9 cellular contexts compared by ENCODE assay signal in genomic region chr11:2387266-2387982, GRCh38. TPM values are rescaled to one million over a fixed set of nuclear protein-coding genes. Genes with fewer than 3 reads are reported as not detected.
A peak's percentile ranks its signal among the peaks of the same experiment; 100 is the strongest.
DNase-seq lines count a peak whose midpoint lies in the region; ATAC-seq and TF ChIP-seq lines count a peak whose summit lies in the region.
"Had no signal": no experiment of that assay in that cellular context is flagged by ENCODE, and none has a peak within 500 bp of the region (broad histone marks: within the 10 kb centered on the region; RNA-seq: fewer than 3 reads in every experiment).

No MANE protein-coding gene starts in this region.

- no peak overlapping the region for H2AFZ ChIP-seq in OCI-LY1 (ENCODE audit: low read length)

- no peaks in the 10 kb centered on the region for H3K9me3 ChIP-seq in OCI-LY1 (ENCODE audit: low read length)

- H3K9me2 ChIP-seq in OCI-LY1 (ENCODE audit: low read depth, low read length), result no peaks in the 10 kb centered on the region

- H3K4me3 Mint-ChIP-seq in WTC11 (no peak overlapping the region), progenitor cell of endocrine pancreas (ENCODE audit: low read depth) (no peak overlapping the region)

- H3F3A ChIP-seq in OCI-LY1 (ENCODE audit: insufficient read depth, low read length), result peaks cover 7% of the 10 kb centered on the region

- ATAC-seq in sciatic nerve (peak; percentile 19), WTC11 (no peak), GM18909 (IDR thresholded peaks at IDR 0.05; ENCODE audit: poor library complexity, unreplicated experiment) (no peak)

- H3K27me3 Mint-ChIP-seq in WTC11 (ENCODE audit: low read depth), result no peaks in the 10 kb centered on the region
- H3K27me3 Mint-ChIP-seq in progenitor cell of endocrine pancreas, result no peaks in the 10 kb centered on the region

- H3K27ac ChIP-seq in OCI-LY1 (ENCODE audit: low read depth, low read length, poor library complexity, severe bottlenecking), result peak overlapping the region; percentile 100
- H3K27ac ChIP-seq: SK-N-MC had no signal

- H3K27ac Mint-ChIP-seq in WTC11, result no peak overlapping the region
- H3K27ac Mint-ChIP-seq in progenitor cell of endocrine pancreas, result no peak overlapping the region

- H3K36me3 Mint-ChIP-seq in WTC11 (no peaks in the 10 kb centered on the region), progenitor cell of endocrine pancreas (ENCODE audit: insufficient read depth) (no peaks in the 10 kb centered on the region)

- intact Hi-C loops in sciatic nerve (cut with DNase I), result loop anchor here (10.0 kb wide), 1 partner anchor 1643 kb away; the partner anchor contains the start of gene TALDO1

- H3K36me3 ChIP-seq in GM06990 (ENCODE audit: control insufficient read depth, insufficient read depth, low read length) (peaks cover 17% of the 10 kb centered on the region), OCI-LY1 (ENCODE audit: insufficient read depth, low read length) (peaks cover 13% of the 10 kb centered on the region; the same call in 1 of the 2 replicates)

- H3K4me3 ChIP-seq in GM06990 (replicated peaks; ENCODE audit: low read depth, low read length) (peak overlapping the region; percentile 60), OCI-LY1 (ENCODE audit: low read depth, low read length, poor library complexity, severe bottlenecking) (peak overlapping the region; percentile 69), fibroblast of pulmonary artery (replicated peaks; ENCODE audit: low read depth, low read length) (no peak overlapping the region)
- H3K4me3 ChIP-seq: SK-N-MC had no signal

- H3K4me1 ChIP-seq in OCI-LY1 (ENCODE audit: insufficient read depth, low read length, severe bottlenecking), result peaks cover 95% of the 10 kb centered on the region

- H3K27me3 ChIP-seq in GM06990 (replicated peaks; ENCODE audit: control insufficient read depth, insufficient read depth, low read length), result no peaks in the 10 kb centered on the region
- H3K27me3 ChIP-seq in OCI-LY1 (ENCODE audit: insufficient read depth, low read length), result no peaks in the 10 kb centered on the region

- POLR2A ChIA-PET in WTC11 (lab: Charles Lee), result interaction anchor here (0.9 to 1.3 kb wide), 2 partner anchors 10 to 13 kb away, joined by 3 read pairs; partner anchors contain the start of gene TSSC4

- TF ChIP-seq CTCF in GM06990 (IDR thresholded peaks at IDR 0.05; ENCODE audit: insufficient read depth, low read length, poor library complexity, severe bottlenecking) (no peak), OCI-LY1 (IDR thresholded peaks at IDR 0.05; ENCODE audit: low read length) (no peak), fibroblast of pulmonary artery (IDR thresholded peaks at IDR 0.05; ENCODE audit: low read length, missing control alignments) (no peak), WTC11 (IDR thresholded peaks at IDR 0.05) (no peak), progenitor cell of endocrine pancreas (IDR thresholded peaks at IDR 0.05; ENCODE audit: unreplicated experiment) (no peak)

- H3K4me1 Mint-ChIP-seq in WTC11, result peaks cover 15% of the 10 kb centered on the region
- no peaks in the 10 kb centered on the region for H3K4me1 Mint-ChIP-seq in progenitor cell of endocrine pancreas (ENCODE audit: low read depth)

- DNase-seq in GM06990 (ENCODE audit: extremely low read depth, insufficient read length), result no peak
- DNase-seq in fibroblast of pulmonary artery (ENCODE audit: low read depth), result peak; percentile 31
- DNase-seq in sciatic nerve (ENCODE audit: low spot score), result no peak
- no peak for DNase-seq in WTC11 (ENCODE audit: low spot score)
- DNase-seq in progenitor cell of endocrine pancreas (ENCODE audit: low spot score, unreplicated experiment), result no peak
- DNase-seq in activated CD4-positive, alpha-beta T cell treated with anti-CD3 and anti-CD28 coated beads for 1 hour, result no peak

- no peaks in the 10 kb centered on the region for H4K20me1 ChIP-seq in OCI-LY1 (ENCODE audit: insufficient read depth, low read length)

- CTCF ChIA-PET in WTC11 (lab: Charles Lee), result interaction anchor here (0.7 to 2.4 kb wide), 5 partner anchors 10 to 88 kb away, joined by 3 to 12 read pairs (median 4); partner anchors contain the start of genes CD81 and TSSC4

- no peaks in the 10 kb centered on the region for H3K9me3 Mint-ChIP-seq in WTC11
- H3K9me3 Mint-ChIP-seq in progenitor cell of endocrine pancreas (ENCODE audit: low read depth), result no peaks in the 10 kb centered on the region

- H3K4me2 ChIP-seq in OCI-LY1 (ENCODE audit: low read length), result peak overlapping the region; percentile 73

- H3K79me2 ChIP-seq in OCI-LY1 (ENCODE audit: insufficient read depth, low read length), result no peaks in the 10 kb centered on the region

- peak overlapping the region; percentile 87 for H3K9ac ChIP-seq in OCI-LY1 (ENCODE audit: low read length)

TF ChIP-seq in WTC11, 78 proteins besides CTCF, POLR2A, EP300 and RAD21:
- TF ChIP-seq NR2C2 (CRISPR knock-in tag; IDR thresholded peaks at IDR 0.05) (no peak), OVOL2 (CRISPR knock-in tag; IDR thresholded peaks at IDR 0.05; ENCODE audit: borderline replicate concordance) (no peak), RELA (CRISPR knock-in tag; IDR thresholded peaks at IDR 0.05; ENCODE audit: borderline replicate concordance) (no peak), ZNF219 (CRISPR knock-in tag; IDR thresholded peaks at IDR 0.05; ENCODE audit: borderline replicate concordance) (no peak)
- TF ChIP-seq, protein P1, sequence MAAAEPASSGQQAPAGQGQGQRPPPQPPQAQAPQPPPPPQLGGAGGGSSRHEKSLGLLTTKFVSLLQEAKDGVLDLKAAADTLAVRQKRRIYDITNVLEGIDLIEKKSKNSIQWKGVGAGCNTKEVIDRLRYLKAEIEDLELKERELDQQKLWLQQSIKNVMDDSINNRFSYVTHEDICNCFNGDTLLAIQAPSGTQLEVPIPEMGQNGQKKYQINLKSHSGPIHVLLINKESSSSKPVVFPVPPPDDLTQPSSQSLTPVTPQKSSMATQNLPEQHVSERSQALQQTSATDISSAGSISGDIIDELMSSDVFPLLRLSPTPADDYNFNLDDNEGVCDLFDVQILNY (CRISPR knock-in tag; IDR thresholded peaks at IDR 0.05), result no peak

RNA-seq across cellular contexts. Expression of gene CD81, which starts 10.3 kb away (rescaled TPM):
- total RNA-seq in sciatic nerve, result 618 TPM
- total RNA-seq in WTC11 (2021), result 237 to 244 TPM (median 241 TPM) in 3 replicates
- 166 and 171 TPM in 2 replicates for total RNA-seq in progenitor cell of endocrine pancreas

RNA-seq across cellular contexts. Expression of gene TSSC4, which starts 13.1 kb away (rescaled TPM):
- 41.0 TPM for total RNA-seq in sciatic nerve
- total RNA-seq in WTC11 (2021), result 41.2 to 45.8 TPM (median 41.4 TPM) in 3 replicates
- 50.2 and 54.5 TPM in 2 replicates for total RNA-seq in progenitor cell of endocrine pancreas

RNA-seq across cellular contexts. Expression of gene TRPM5, which starts 56.9 kb away (rescaled TPM):
- total RNA-seq in sciatic nerve, result not detected
- total RNA-seq in WTC11 (2021), result 0.07 to 0.09 TPM in 2 of 3 replicates, not detected in the other
- total RNA-seq in progenitor cell of endocrine pancreas, result 0.46 and 0.84 TPM in 2 replicates

RNA-seq across cellular contexts. Expression of gene KCNQ1, which starts 57.4 kb away (rescaled TPM):
- 6.2 TPM for total RNA-seq in sciatic nerve
- total RNA-seq in WTC11 (2021), result 2.5 to 4.3 TPM (median 4.0 TPM) in 3 replicates
- total RNA-seq in progenitor cell of endocrine pancreas, result 3.1 and 3.3 TPM in 2 replicates
